ENCODE assay signal across 8 cellular contexts in the genomic region with DNA sequence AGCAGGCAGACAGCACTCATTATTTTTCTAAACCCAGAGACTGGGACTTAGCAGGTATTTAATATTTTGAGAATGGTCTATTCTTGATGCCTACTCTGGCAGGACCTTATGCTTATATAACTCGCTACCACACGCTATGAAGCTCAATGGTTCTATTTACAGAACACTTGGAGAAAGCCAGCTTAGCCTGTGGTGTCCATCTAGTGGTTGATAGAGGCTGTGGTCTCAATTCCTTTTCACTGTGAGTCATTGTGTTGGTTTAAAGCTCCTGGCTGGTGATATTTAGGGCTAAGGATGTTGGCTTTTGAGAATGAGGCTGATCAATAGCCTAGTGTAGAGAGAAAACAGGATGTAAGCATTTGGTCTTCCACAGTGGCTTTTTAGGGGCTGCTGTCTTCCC.
DNase-seq lines count a peak whose midpoint lies in the region; ATAC-seq and TF ChIP-seq lines count a peak whose summit lies in the region.

No MANE protein-coding gene starts in this region.

- H3K27ac Mint-ChIP-seq in progenitor cell of endocrine pancreas (peak overlapping the region; percentile 22), natural killer cell (no peak overlapping the region)

- H3K4me1 Mint-ChIP-seq in progenitor cell of endocrine pancreas (ENCODE audit: low read depth) (peaks cover 26% of the 10 kb centered on the region), natural killer cell (peaks cover 7 to 8% of the 10 kb centered on the region in 2 donors)

- H3K4me3 ChIP-seq in fibroblast of villous mesenchyme (ENCODE audit: low read depth, low read length), result no peak overlapping the region

- H3K4me3 Mint-ChIP-seq in progenitor cell of endocrine pancreas (ENCODE audit: low read depth) (no peak overlapping the region), natural killer cell (no peak overlapping the region)

- TF ChIP-seq CTCF in fibroblast of villous mesenchyme (IDR thresholded peaks at IDR 0.05; ENCODE audit: insufficient read depth, low read depth, low read length) (peak; percentile 64), progenitor cell of endocrine pancreas (IDR thresholded peaks at IDR 0.05; ENCODE audit: unreplicated experiment) (peak; percentile 58), natural killer cell (IDR thresholded peaks at IDR 0.05) (no peak)

- ATAC-seq in GM19463 (IDR thresholded peaks at IDR 0.05; ENCODE audit: unreplicated experiment) (no peak), natural killer cell (no peak), HG02623 (IDR thresholded peaks at IDR 0.05; ENCODE audit: unreplicated experiment) (no peak)

- intact Hi-C loops in natural killer cell (cut with micrococcal nuclease), result no loop called here

- peak; percentile 17 for DNase-seq in DMS79 treated with DMSO at 0.1 percent for 48 hours (lab: John Stamatoyannopoulos, UW)
- no peak for DNase-seq in DMS79 (lab: John Stamatoyannopoulos, UW)
- DNase-seq in RPMI7951 (ENCODE audit: low read depth), result peak; percentile 84
- peak; percentile 73 for DNase-seq in fibroblast of villous mesenchyme (ENCODE audit: low read depth)
- no peak for DNase-seq in progenitor cell of endocrine pancreas (ENCODE audit: low spot score, unreplicated experiment)
- DNase-seq in natural killer cell, result no peak

- H3K9me3 Mint-ChIP-seq in progenitor cell of endocrine pancreas (ENCODE audit: low read depth), result no peaks in the 10 kb centered on the region
- H3K9me3 Mint-ChIP-seq in natural killer cell, result no peaks in the 10 kb centered on the region

- H3K27me3 Mint-ChIP-seq in progenitor cell of endocrine pancreas (no peaks in the 10 kb centered on the region), natural killer cell (ENCODE audit: low read depth in 2 of 2) (peaks cover 38 to 59% of the 10 kb centered on the region in 2 donors)

- H3K36me3 Mint-ChIP-seq in progenitor cell of endocrine pancreas (ENCODE audit: insufficient read depth) (peaks cover 4% of the 10 kb centered on the region), natural killer cell (no peaks in the 10 kb centered on the region)

Comparison
In these comparisons a context has a peak if more than half of its experiments do, and no peak if none do; other contexts are left out.
1. DNase-seq: peak in DMS79 treated with DMSO at 0.1 percent for 48 hours (single experiment), RPMI7951 (single experiment) and fibroblast of villous mesenchyme (single experiment); none in DMS79 (single experiment), progenitor cell of endocrine pancreas (single experiment) and natural killer cell (single experiment).